ENCODE assay signal across 2 cellular contexts in genomic region chr1:92484472-92485373, GRCh38.
A peak's percentile ranks its signal among the peaks of the same experiment; 100 is the strongest.
TF ChIP-seq lines count a peak whose summit lies in the region.

No MANE protein-coding gene starts in this region.

TF ChIP-seq in IMR-90, 13 proteins besides CTCF, POLR2A, EP300 and RAD21:
- no peak for TF ChIP-seq MAFK (IDR thresholded peaks at IDR 0.05; ENCODE audit: low read depth, low read length)
- TF ChIP-seq RFX5 (IDR thresholded peaks at IDR 0.05; ENCODE audit: low read depth, low read length) = no peak
- TF ChIP-seq MAZ (IDR thresholded peaks at IDR 0.05; ENCODE audit: borderline replicate concordance, low read depth, low read length) = no peak
- no peak for TF ChIP-seq MXI1 (IDR thresholded peaks at IDR 0.05; ENCODE audit: borderline replicate concordance, low read depth, low read length)
- no peak for TF ChIP-seq SMC3 (IDR thresholded peaks at IDR 0.05; ENCODE audit: low read depth, low read length)

TF ChIP-seq in HepG2, 621 proteins besides CTCF, POLR2A, EP300 and RAD21 (continues in another document):
- TF ChIP-seq GABPA (IDR thresholded peaks at IDR 0.05; ENCODE audit: low read depth, low read length) (no peak), GABPA (CRISPR knock-in tag; IDR thresholded peaks at IDR 0.05; ENCODE audit: low read depth) (no peak), AGO1 (IDR thresholded peaks at IDR 0.05; ENCODE audit: low read depth, low read length, poor library complexity, severe bottlenecking) (peak; percentile 22), GATA4 (IDR thresholded peaks at IDR 0.05; ENCODE audit: borderline replicate concordance, low read depth) (no peak), ZFP1 (CRISPR knock-in tag; IDR thresholded peaks at IDR 0.05) (no peak), ZNF441 (CRISPR knock-in tag; IDR thresholded peaks at IDR 0.05; ENCODE audit: borderline replicate concordance) (no peak), ZKSCAN1 (IDR thresholded peaks at IDR 0.05; ENCODE audit: low read length) (no peak), ZNF614 (CRISPR knock-in tag; IDR thresholded peaks at IDR 0.05; ENCODE audit: borderline replicate concordance) (no peak), HOXD1 (CRISPR knock-in tag; IDR thresholded peaks at IDR 0.05) (no peak), MYNN (CRISPR knock-in tag; IDR thresholded peaks at IDR 0.05; ENCODE audit: low read depth) (no peak), ISL2 (CRISPR knock-in tag; IDR thresholded peaks at IDR 0.05) (no peak), ZBTB20 (CRISPR knock-in tag; IDR thresholded peaks at IDR 0.05; ENCODE audit: borderline replicate concordance, low read depth) (no peak), DR1 (CRISPR knock-in tag; IDR thresholded peaks at IDR 0.05) (peak; percentile 35; the same call in 1 of the 2 replicates), ARID3A (IDR thresholded peaks at IDR 0.05; ENCODE audit: low read depth, low read length) (no peak), MYPOP (CRISPR knock-in tag; IDR thresholded peaks at IDR 0.05) (peak; percentile 84), ATRX (CRISPR knock-in tag; IDR thresholded peaks at IDR 0.05; ENCODE audit: borderline replicate concordance) (no peak), ZNF230 (CRISPR knock-in tag; IDR thresholded peaks at IDR 0.05) (0 out of 2 replicates have a peak, but pooled peaks have one; percentile 28), MLLT10 (CRISPR knock-in tag; IDR thresholded peaks at IDR 0.05) (no peak), HMGXB3 (CRISPR knock-in tag; IDR thresholded peaks at IDR 0.05; ENCODE audit: borderline replicate concordance) (no peak), ZNF251 (CRISPR knock-in tag; IDR thresholded peaks at IDR 0.05) (no peak), ZNF18 (CRISPR knock-in tag; IDR thresholded peaks at IDR 0.05; ENCODE audit: insufficient replicate concordance) (no peak), FOXA3 (CRISPR knock-in tag; IDR thresholded peaks at IDR 0.05) (no peak), MTERF4 (CRISPR knock-in tag; IDR thresholded peaks at IDR 0.05) (no peak), ZNF234 (CRISPR knock-in tag; conservative IDR thresholded peaks at IDR 0.05) (no peak), ZNF552 (CRISPR knock-in tag; IDR thresholded peaks at IDR 0.05; ENCODE audit: borderline replicate concordance) (no peak), ZNF710 (CRISPR knock-in tag; IDR thresholded peaks at IDR 0.05; ENCODE audit: borderline replicate concordance) (no peak), U2AF2 (IDR thresholded peaks at IDR 0.05; ENCODE audit: low read depth, low read length) (no peak), E2F5 (CRISPR knock-in tag; conservative IDR thresholded peaks at IDR 0.05) (no peak), ZNF350 (CRISPR knock-in tag; IDR thresholded peaks at IDR 0.05; ENCODE audit: borderline replicate concordance, low read depth) (0 out of 2 replicates have a peak, but pooled peaks have one; percentile 27), ATF4 (CRISPR knock-in tag; IDR thresholded peaks at IDR 0.05) (no peak), ZNF777 (CRISPR knock-in tag; IDR thresholded peaks at IDR 0.05) (0 out of 2 replicates have a peak, but pooled peaks have one; percentile 5), ZFP36L1 (CRISPR knock-in tag; IDR thresholded peaks at IDR 0.05) (no peak), ZEB1 (IDR thresholded peaks at IDR 0.05; ENCODE audit: insufficient replicate concordance, low read depth) (no peak), ETV5 (CRISPR knock-in tag; IDR thresholded peaks at IDR 0.05; ENCODE audit: borderline replicate concordance) (no peak), HCFC1 (IDR thresholded peaks at IDR 0.05; ENCODE audit: low read depth, low read length) (no peak), TEF (CRISPR knock-in tag; IDR thresholded peaks at IDR 0.05) (0 out of 2 replicates have a peak, but pooled peaks have one; percentile 8), ZNF431 (CRISPR knock-in tag; IDR thresholded peaks at IDR 0.05; ENCODE audit: borderline replicate concordance, low read depth) (no peak), EED (CRISPR knock-in tag; IDR thresholded peaks at IDR 0.05) (no peak), FOXJ3 (CRISPR knock-in tag; IDR thresholded peaks at IDR 0.05; ENCODE audit: borderline replicate concordance) (no peak), KLF12 (CRISPR knock-in tag; IDR thresholded peaks at IDR 0.05; ENCODE audit: borderline replicate concordance) (no peak), POLR2G (IDR thresholded peaks at IDR 0.05; ENCODE audit: low read depth, low read length) (0 out of 2 replicates have a peak, but pooled peaks have one; percentile 33), HIVEP1 (CRISPR knock-in tag; IDR thresholded peaks at IDR 0.05) (no peak), DNMT1 (CRISPR knock-in tag; IDR thresholded peaks at IDR 0.05) (no peak), ZNF501 (CRISPR knock-in tag; IDR thresholded peaks at IDR 0.05) (peak; percentile 35), ZNF589 (CRISPR knock-in tag; conservative IDR thresholded peaks at IDR 0.05) (no peak), ZNF280B (CRISPR knock-in tag; IDR thresholded peaks at IDR 0.05; ENCODE audit: borderline replicate concordance) (no peak), SALL1 (CRISPR knock-in tag; IDR thresholded peaks at IDR 0.05) (0 out of 2 replicates have a peak, but pooled peaks have one; percentile 32)
